8 cellular contexts compared by ENCODE assay signal in genomic region chr20:16761305-16761829, GRCh38. TPM values are rescaled to one million over a fixed set of nuclear protein-coding genes. Genes with fewer than 3 reads are reported as not detected.
DNase-seq lines count a peak whose midpoint lies in the region; ATAC-seq, FAIRE-seq and TF ChIP-seq lines count a peak whose summit lies in the region.

No MANE protein-coding gene starts in this region.

- H2AFZ ChIP-seq in endothelial cell of umbilical vein (ENCODE audit: low read depth, low read length), result no peak overlapping the region

- H3K79me2 ChIP-seq in endothelial cell of umbilical vein (ENCODE audit: control insufficient read depth, insufficient read depth, low read length), result no peaks in the 10 kb centered on the region

- H3K36me3 ChIP-seq in endothelial cell of umbilical vein (ENCODE audit: control insufficient read depth in 2 of 2, extremely low read depth in 1 of 2, insufficient read depth in 2 of 2, low read length in 2 of 2) (no peaks in the 10 kb centered on the region), stomach (no peaks in the 10 kb centered on the region)

- CTCF ChIA-PET in activated CD4-positive, alpha-beta memory T cell treated with anti-CD3 and anti-CD28 coated beads, Interleukin-2, amount 10 ng/mL, durations not matched to agents 7 days and 5 days (lab: Charles Lee), result interaction anchor here (0.6 to 1.6 kb wide), 7 partner anchors 16 to 1052 kb away, joined by 3 to 7 read pairs (median 4); no protein-coding TSS in a partner anchor
- CTCF ChIA-PET in endothelial cell of umbilical vein (lab: Charles Lee), result interaction anchor here (0.9 to 3.9 kb wide), 12 partner anchors 9 to 1523 kb away, joined by 3 to 38 read pairs (median 4); no protein-coding TSS in a partner anchor

- no peaks in the 10 kb centered on the region for H3K36me3 Mint-ChIP-seq in activated CD4-positive, alpha-beta memory T cell treated with anti-CD3 and anti-CD28 coated beads, Interleukin-2, amount 10 ng/mL, durations not matched to agents 7 days and 5 days (ENCODE audit: low read depth)

- H3K27me3 Mint-ChIP-seq in activated CD4-positive, alpha-beta memory T cell treated with anti-CD3 and anti-CD28 coated beads, Interleukin-2, amount 10 ng/mL, durations not matched to agents 7 days and 5 days, result peaks cover 35% of the 10 kb centered on the region

- no peak overlapping the region for H3K9ac ChIP-seq in endothelial cell of umbilical vein (replicated peaks; ENCODE audit: extremely low read depth, insufficient read depth, low read length)

- H3K9me1 ChIP-seq in endothelial cell of umbilical vein (replicated peaks; ENCODE audit: control insufficient read depth, extremely low read depth, insufficient read depth, low read length), result no peaks in the 10 kb centered on the region

- H4K20me1 ChIP-seq in endothelial cell of umbilical vein (replicated peaks; ENCODE audit: control insufficient read depth, extremely low read depth, insufficient read depth, low read length), result no peaks in the 10 kb centered on the region

- peaks cover 5% of the 10 kb centered on the region for H3K4me1 Mint-ChIP-seq in activated CD4-positive, alpha-beta memory T cell treated with anti-CD3 and anti-CD28 coated beads, Interleukin-2, amount 10 ng/mL, durations not matched to agents 7 days and 5 days

- 0 to 1% (median 1%) methylated on average over 3 of the region's 3 CpGs for WGBS in stomach, 5 donors

- H3K4me3 ChIP-seq in AG09309 (ENCODE audit: control insufficient read depth, low read depth, low read length) (no peak overlapping the region), endothelial cell of umbilical vein (replicated peaks in 1 of 3; ENCODE audit: insufficient read depth in 1 of 3, low read depth in 1 of 3, low read length in 3 of 3) (no peak overlapping the region), stomach (peak overlapping the region in 1 of 4 donors; percentile 17)

- H3K9me3 Mint-ChIP-seq in activated CD4-positive, alpha-beta memory T cell treated with anti-CD3 and anti-CD28 coated beads, Interleukin-2, amount 10 ng/mL, durations not matched to agents 7 days and 5 days, result peaks cover 5% of the 10 kb centered on the region

- no peak overlapping the region for H3K27ac Mint-ChIP-seq in activated CD4-positive, alpha-beta memory T cell treated with anti-CD3 and anti-CD28 coated beads, Interleukin-2, amount 10 ng/mL, durations not matched to agents 7 days and 5 days

- TF ChIP-seq POLR2A in endothelial cell of umbilical vein (IDR thresholded peaks at IDR 0.05; ENCODE audit: low read depth, low read length), result no peak
- TF ChIP-seq POLR2A in stomach (IDR thresholded peaks at IDR 0.05), result no peak

- peak; percentile 64 for FAIRE-seq in endothelial cell of umbilical vein (lab: Jason Lieb, UNC)

- no peaks in the 10 kb centered on the region for H3K9me3 ChIP-seq in endothelial cell of umbilical vein (replicated peaks; ENCODE audit: control insufficient read depth, insufficient read depth, low read length)
- H3K9me3 ChIP-seq in stomach, result no peaks in the 10 kb centered on the region

- intact Hi-C loops in endothelial cell of umbilical vein (cut with micrococcal nuclease), result loop anchor here (1.0 to 2.0 kb wide), 3 partner anchors 60 to 831 kb away; no protein-coding TSS in a partner anchor
- intact Hi-C loops in stomach (cut with DNase I; ENCODE audit: low total_unique reads), result no loop called here

- DNase-seq in AG09309 (ENCODE audit: low read depth) (peak; percentile 46), NCI-H748 (lab: John Stamatoyannopoulos, UW; ENCODE audit: unreplicated experiment) (peak; percentile 80), endothelial cell of umbilical vein (ENCODE audit: low read depth, low spot score) (peak; percentile 65), middle frontal gyrus (ENCODE audit: extremely low spot score, low spot score) (peak; percentile 47), stomach (peak; percentile 45)
- DNase-seq in activated CD4-positive, alpha-beta memory T cell treated with anti-CD3 and anti-CD28 coated beads, Interleukin-2, amount 10 ng/mL, durations not matched to agents 7 days and 5 days, result peak; percentile 57

- H3K27ac ChIP-seq in endothelial cell of umbilical vein (ENCODE audit: insufficient read depth, low read depth, low read length), result no peak overlapping the region
- peak overlapping the region in 3 of 5 donors; percentile 17 to 76 (median 58) for H3K27ac ChIP-seq in stomach

- POLR2A ChIA-PET in activated CD4-positive, alpha-beta memory T cell treated with anti-CD3 and anti-CD28 coated beads, Interleukin-2, amount 10 ng/mL, durations not matched to agents 7 days and 5 days (lab: Charles Lee), result no interaction called here
- POLR2A ChIA-PET in endothelial cell of umbilical vein (lab: Charles Lee), result no interaction called here

- dilution Hi-C loops in endothelial cell of umbilical vein (cut with MboI; ENCODE audit: extremely low pct_ligation_motif_present, low sequenced_read_pairs), result no loop called here

- no peak overlapping the region for H3K4me3 Mint-ChIP-seq in activated CD4-positive, alpha-beta memory T cell treated with anti-CD3 and anti-CD28 coated beads, Interleukin-2, amount 10 ng/mL, durations not matched to agents 7 days and 5 days

- peak; percentile 80 for ATAC-seq in GM18511 (IDR thresholded peaks at IDR 0.05; ENCODE audit: unreplicated experiment)
- ATAC-seq in HG03565 (IDR thresholded peaks at IDR 0.05; ENCODE audit: unreplicated experiment), result peak; percentile 67

- BruUV-seq in endothelial cell of umbilical vein (replicated peaks; lab: Mats Ljungman, UMichigan), result no TSS peak

- H3K4me2 ChIP-seq in endothelial cell of umbilical vein (ENCODE audit: insufficient read depth, low read length), result no peak overlapping the region

- H3K27me3 ChIP-seq in endothelial cell of umbilical vein (ENCODE audit: control insufficient read depth in 2 of 2, insufficient read depth in 2 of 2, low read length in 2 of 2), result no peaks in the 10 kb centered on the region
- peaks cover 0 to 4% (median 3%) of the 10 kb centered on the region in 3 donors for H3K27me3 ChIP-seq in stomach

- H3K4me1 ChIP-seq in endothelial cell of umbilical vein (ENCODE audit: control insufficient read depth, extremely low read depth, insufficient read depth, low read length) (no peaks in the 10 kb centered on the region), stomach (peaks cover 0 to 10% (median 3%) of the 10 kb centered on the region in 4 donors)

- TF ChIP-seq EP300 in stomach (IDR thresholded peaks at IDR 0.05), result no peak

- TF ChIP-seq CTCF in AG09309 (IDR thresholded peaks at IDR 0.05; ENCODE audit: control insufficient read depth, insufficient read depth, low read depth, low read length, missing control alignments) (peak; percentile 80), endothelial cell of umbilical vein (IDR thresholded peaks at IDR 0.05; ENCODE audit: extremely low read depth in 1 of 2, insufficient read depth in 1 of 2, low read depth in 1 of 2, low read length in 2 of 2) (peak; percentile 60 to 64), stomach (IDR thresholded peaks at IDR 0.05) (peak in 5 of 7 experiments; percentile 53 to 74 (median 68))

TF ChIP-seq in endothelial cell of umbilical vein, 7 proteins besides CTCF, POLR2A, EP300 and RAD21:
- no peak for TF ChIP-seq MYC (IDR thresholded peaks at IDR 0.05; ENCODE audit: low read depth, low read length)
TF ChIP-seq in endothelial cell of umbilical vein: peak in this region for 0.

RNA-seq across cellular contexts. Expression of gene OTOR, which starts 13.2 kb away (rescaled TPM):
- total RNA-seq in activated CD4-positive, alpha-beta memory T cell treated with anti-CD3 and anti-CD28 coated beads, Interleukin-2, amount 10 ng/mL, durations not matched to agents 7 days and 5 days, result not detected
- total RNA-seq in endothelial cell of umbilical vein, result not detected in 2 replicates
- polyA plus RNA-seq in endothelial cell of umbilical vein, result not detected in 2 replicates
- polyA plus RNA-seq in endothelial cell of umbilical vein (2011; cell fraction: cytosol; rRNA removed), result not detected in 2 replicates
- not detected in 2 replicates for polyA plus RNA-seq in endothelial cell of umbilical vein (2011; cell fraction: nucleus; rRNA removed)
- not detected in 2 replicates for polyA plus RNA-seq in endothelial cell of umbilical vein (2012)
- polyA minus RNA-seq in endothelial cell of umbilical vein, result not detected in 2 replicates
- polyA minus RNA-seq in endothelial cell of umbilical vein (2011; cell fraction: cytosol; rRNA and poly(A)+ RNA removed), result not detected
- polyA minus RNA-seq in endothelial cell of umbilical vein (2011; cell fraction: nucleus; rRNA and poly(A)+ RNA removed), result not detected in 2 replicates
- total RNA-seq in stomach, result not detected
- polyA plus RNA-seq in stomach, result not detected

RNA-seq across cellular contexts. Expression of gene SNRPB2, which starts 31.5 kb away (rescaled TPM):
- total RNA-seq in activated CD4-positive, alpha-beta memory T cell treated with anti-CD3 and anti-CD28 coated beads, Interleukin-2, amount 10 ng/mL, durations not matched to agents 7 days and 5 days, result 100 to 1,000 TPM; 105 to 107 TPM
- total RNA-seq in endothelial cell of umbilical vein (76.0 and 81.2 TPM in 2 replicates), stomach (10 to 100 TPM in 2 of 5 donors, 1 to 10 TPM in 2, not detected in 1; 2.6 to 49.6 (median 11.6) TPM)
- polyA plus RNA-seq in endothelial cell of umbilical vein (29.7 and 43.7 TPM in 2 replicates), stomach (10 to 100 TPM; 44.4 to 67.4 (median 47.6) TPM)
- polyA plus RNA-seq in endothelial cell of umbilical vein (2011; cell fraction: cytosol; rRNA removed), result 66.6 and 72.6 TPM in 2 replicates
- 28.0 and 38.3 TPM in 2 replicates for polyA plus RNA-seq in endothelial cell of umbilical vein (2011; cell fraction: nucleus; rRNA removed)
- polyA plus RNA-seq in endothelial cell of umbilical vein (2012), result 107 and 138 TPM in 2 replicates
- polyA minus RNA-seq in endothelial cell of umbilical vein, result 19.9 and 20.7 TPM in 2 replicates
- polyA minus RNA-seq in endothelial cell of umbilical vein (2011; cell fraction: cytosol; rRNA and poly(A)+ RNA removed), result 15.6 TPM
- polyA minus RNA-seq in endothelial cell of umbilical vein (2011; cell fraction: nucleus; rRNA and poly(A)+ RNA removed), result 10.9 and 13.5 TPM in 2 replicates
